ENCODE assay signal across 1 cellular context in genomic region chr5:147400836-147401235, GRCh38.
TF ChIP-seq lines count a peak whose summit lies in the region.

No MANE protein-coding gene starts in this region.

TF ChIP-seq in GM23338, 12 proteins besides CTCF, POLR2A, EP300 and RAD21 (continued from another document):
- TF ChIP-seq REST (IDR thresholded peaks at IDR 0.05; ENCODE audit: unreplicated experiment): no peak
- no peak for TF ChIP-seq ETS1 (IDR thresholded peaks at IDR 0.05)
- no peak for TF ChIP-seq EZH2phosphoT487 (IDR thresholded peaks at IDR 0.05; ENCODE audit: unreplicated experiment)
- TF ChIP-seq CREB1 (CRISPR knock-in tag; IDR thresholded peaks at IDR 0.05; ENCODE audit: low read depth): no peak
- no peak for TF ChIP-seq ZNF114 (CRISPR knock-in tag; IDR thresholded peaks at IDR 0.05)
- TF ChIP-seq STAT1 (IDR thresholded peaks at IDR 0.05; ENCODE audit: unreplicated experiment): no peak
TF ChIP-seq in GM23338: peak in this region for 0.
